Comparison of ENCODE assay signal across 1 cellular context in genomic region chr18:28091197-28091596, GRCh38.
A peak's percentile ranks its signal among the peaks of the same experiment; 100 is the strongest.
TF ChIP-seq lines count a peak whose summit lies in the region.

No MANE protein-coding gene starts in this region.

TF ChIP-seq in HepG2, 621 proteins besides CTCF, POLR2A, EP300 and RAD21 (continued from another document and continues in another):
- TF ChIP-seq LRRFIP1 (CRISPR knock-in tag; conservative IDR thresholded peaks at IDR 0.05) (no peak), SP2 (CRISPR knock-in tag; IDR thresholded peaks at IDR 0.05) (no peak), CCAR2 (optimal IDR thresholded peaks at IDR 0.05; ENCODE audit: low read depth, low read length) (no peak), RFXANK (CRISPR knock-in tag; IDR thresholded peaks at IDR 0.05) (no peak), HDAC1 (CRISPR knock-in tag; IDR thresholded peaks at IDR 0.05) (peak; percentile 41; the same call in 1 of the 2 replicates), ZNF792 (CRISPR knock-in tag; IDR thresholded peaks at IDR 0.05) (0 out of 2 replicates have a peak, but pooled peaks have one; percentile 24), ZBTB43 (CRISPR knock-in tag; conservative IDR thresholded peaks at IDR 0.05) (no peak), SRF (IDR thresholded peaks at IDR 0.05; ENCODE audit: low read depth, low read length) (no peak), ZNF383 (CRISPR knock-in tag; IDR thresholded peaks at IDR 0.05; ENCODE audit: borderline replicate concordance) (no peak), SNRNP70 (IDR thresholded peaks at IDR 0.05; ENCODE audit: low read depth, low read length) (no peak), ZNF205 (CRISPR knock-in tag; IDR thresholded peaks at IDR 0.05) (no peak), NFE2 (CRISPR knock-in tag; IDR thresholded peaks at IDR 0.05) (no peak), ZNF329 (CRISPR knock-in tag; IDR thresholded peaks at IDR 0.05; ENCODE audit: low read depth) (no peak), SP140L (CRISPR knock-in tag; IDR thresholded peaks at IDR 0.05; ENCODE audit: borderline replicate concordance) (no peak), RBAK (CRISPR knock-in tag; IDR thresholded peaks at IDR 0.05) (no peak), RARA (CRISPR knock-in tag; IDR thresholded peaks at IDR 0.05) (peak; percentile 60), CHD2 (IDR thresholded peaks at IDR 0.05; ENCODE audit: low read depth, low read length) (no peak), ZSCAN21 (CRISPR knock-in tag; IDR thresholded peaks at IDR 0.05; ENCODE audit: borderline replicate concordance) (no peak), ZNF501 (CRISPR knock-in tag; IDR thresholded peaks at IDR 0.05) (no peak), ESRRA (CRISPR knock-in tag; IDR thresholded peaks at IDR 0.05; ENCODE audit: low read depth) (no peak), FOXP1 (IDR thresholded peaks at IDR 0.05) (no peak), FOXP1 (CRISPR knock-in tag; IDR thresholded peaks at IDR 0.05) (peak; percentile 40; the same call in 1 of the 2 replicates), PATZ1 (CRISPR knock-in tag; IDR thresholded peaks at IDR 0.05) (peak; percentile 20; the same call in 1 of the 2 replicates), EED (CRISPR knock-in tag; IDR thresholded peaks at IDR 0.05) (no peak), SMAD3 (CRISPR knock-in tag; IDR thresholded peaks at IDR 0.05) (peak; percentile 25; the same call in 1 of the 2 replicates), SCMH1 (CRISPR knock-in tag; IDR thresholded peaks at IDR 0.05; ENCODE audit: borderline replicate concordance) (no peak), ZNF598 (CRISPR knock-in tag; IDR thresholded peaks at IDR 0.05; ENCODE audit: borderline replicate concordance) (no peak), TBP (CRISPR knock-in tag; IDR thresholded peaks at IDR 0.05) (no peak), RARG (CRISPR knock-in tag; IDR thresholded peaks at IDR 0.05; ENCODE audit: low read depth) (no peak), ZBTB7A (CRISPR knock-in tag; IDR thresholded peaks at IDR 0.05) (no peak), AHDC1 (CRISPR knock-in tag; IDR thresholded peaks at IDR 0.05; ENCODE audit: borderline replicate concordance) (peak; percentile 96; the same call in 1 of the 2 replicates), ZSCAN25 (CRISPR knock-in tag; IDR thresholded peaks at IDR 0.05) (no peak), DPF2 (CRISPR knock-in tag; IDR thresholded peaks at IDR 0.05; ENCODE audit: borderline replicate concordance, low read depth) (peak; percentile 74; the same call in 1 of the 2 replicates), KDM2A (CRISPR knock-in tag; IDR thresholded peaks at IDR 0.05; ENCODE audit: borderline replicate concordance, low read depth) (no peak)
- TF ChIP-seq, protein P1, sequence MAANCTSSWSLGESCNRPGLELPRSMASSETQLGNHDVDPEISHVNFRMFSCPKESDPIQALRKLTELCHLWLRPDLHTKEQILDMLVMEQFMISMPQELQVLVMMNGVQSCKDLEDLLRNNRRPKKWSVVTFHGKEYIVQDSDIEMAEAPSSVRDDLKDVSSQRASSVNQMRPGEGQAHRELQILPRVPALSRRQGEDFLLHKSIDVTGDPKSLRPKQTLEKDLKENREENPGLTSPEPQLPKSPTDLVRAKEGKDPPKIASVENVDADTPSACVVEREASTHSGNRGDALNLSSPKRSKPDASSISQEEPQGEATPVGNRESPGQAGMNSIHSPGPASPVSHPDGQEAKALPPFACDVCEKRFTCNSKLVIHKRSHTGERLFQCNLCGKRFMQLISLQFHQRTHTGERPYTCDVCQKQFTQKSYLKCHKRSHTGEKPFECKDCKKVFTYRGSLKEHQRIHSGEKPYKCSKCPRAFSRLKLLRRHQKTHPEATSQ (CRISPR knock-in tag; IDR thresholded peaks at IDR 0.05; ENCODE audit: borderline replicate concordance) = no peak
- TF ChIP-seq, protein P2, sequence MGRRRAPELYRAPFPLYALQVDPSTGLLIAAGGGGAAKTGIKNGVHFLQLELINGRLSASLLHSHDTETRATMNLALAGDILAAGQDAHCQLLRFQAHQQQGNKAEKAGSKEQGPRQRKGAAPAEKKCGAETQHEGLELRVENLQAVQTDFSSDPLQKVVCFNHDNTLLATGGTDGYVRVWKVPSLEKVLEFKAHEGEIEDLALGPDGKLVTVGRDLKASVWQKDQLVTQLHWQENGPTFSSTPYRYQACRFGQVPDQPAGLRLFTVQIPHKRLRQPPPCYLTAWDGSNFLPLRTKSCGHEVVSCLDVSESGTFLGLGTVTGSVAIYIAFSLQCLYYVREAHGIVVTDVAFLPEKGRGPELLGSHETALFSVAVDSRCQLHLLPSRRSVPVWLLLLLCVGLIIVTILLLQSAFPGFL (CRISPR knock-in tag; IDR thresholded peaks at IDR 0.05) = no peak
- TF ChIP-seq, protein P3, sequence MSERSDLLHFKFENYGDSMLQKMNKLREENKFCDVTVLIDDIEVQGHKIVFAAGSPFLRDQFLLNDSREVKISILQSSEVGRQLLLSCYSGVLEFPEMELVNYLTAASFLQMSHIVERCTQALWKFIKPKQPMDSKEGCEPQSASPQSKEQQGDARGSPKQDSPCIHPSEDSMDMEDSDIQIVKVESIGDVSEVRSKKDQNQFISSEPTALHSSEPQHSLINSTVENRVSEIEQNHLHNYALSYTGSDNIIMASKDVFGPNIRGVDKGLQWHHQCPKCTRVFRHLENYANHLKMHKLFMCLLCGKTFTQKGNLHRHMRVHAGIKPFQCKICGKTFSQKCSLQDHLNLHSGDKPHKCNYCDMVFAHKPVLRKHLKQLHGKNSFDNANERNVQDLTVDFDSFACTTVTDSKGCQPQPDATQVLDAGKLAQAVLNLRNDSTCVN (CRISPR knock-in tag; IDR thresholded peaks at IDR 0.05; ENCODE audit: borderline replicate concordance) = no peak
- TF ChIP-seq, protein P4, sequence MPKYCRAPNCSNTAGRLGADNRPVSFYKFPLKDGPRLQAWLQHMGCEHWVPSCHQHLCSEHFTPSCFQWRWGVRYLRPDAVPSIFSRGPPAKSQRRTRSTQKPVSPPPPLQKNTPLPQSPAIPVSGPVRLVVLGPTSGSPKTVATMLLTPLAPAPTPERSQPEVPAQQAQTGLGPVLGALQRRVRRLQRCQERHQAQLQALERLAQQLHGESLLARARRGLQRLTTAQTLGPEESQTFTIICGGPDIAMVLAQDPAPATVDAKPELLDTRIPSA (CRISPR knock-in tag; IDR thresholded peaks at IDR 0.05; ENCODE audit: borderline replicate concordance) = no peak
- TF ChIP-seq, protein P5, sequence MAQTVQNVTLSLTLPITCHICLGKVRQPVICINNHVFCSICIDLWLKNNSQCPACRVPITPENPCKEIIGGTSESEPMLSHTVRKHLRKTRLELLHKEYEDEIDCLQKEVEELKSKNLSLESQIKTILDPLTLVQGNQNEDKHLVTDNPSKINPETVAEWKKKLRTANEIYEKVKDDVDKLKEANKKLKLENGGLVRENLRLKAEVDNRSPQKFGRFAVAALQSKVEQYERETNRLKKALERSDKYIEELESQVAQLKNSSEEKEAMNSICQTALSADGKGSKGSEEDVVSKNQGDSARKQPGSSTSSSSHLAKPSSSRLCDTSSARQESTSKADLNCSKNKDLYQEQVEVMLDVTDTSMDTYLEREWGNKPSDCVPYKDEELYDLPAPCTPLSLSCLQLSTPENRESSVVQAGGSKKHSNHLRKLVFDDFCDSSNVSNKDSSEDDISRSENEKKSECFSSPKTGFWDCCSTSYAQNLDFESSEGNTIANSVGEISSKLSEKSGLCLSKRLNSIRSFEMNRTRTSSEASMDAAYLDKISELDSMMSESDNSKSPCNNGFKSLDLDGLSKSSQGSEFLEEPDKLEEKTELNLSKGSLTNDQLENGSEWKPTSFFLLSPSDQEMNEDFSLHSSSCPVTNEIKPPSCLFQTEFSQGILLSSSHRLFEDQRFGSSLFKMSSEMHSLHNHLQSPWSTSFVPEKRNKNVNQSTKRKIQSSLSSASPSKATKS (CRISPR knock-in tag; IDR thresholded peaks at IDR 0.05) = no peak
- TF ChIP-seq, protein P6, sequence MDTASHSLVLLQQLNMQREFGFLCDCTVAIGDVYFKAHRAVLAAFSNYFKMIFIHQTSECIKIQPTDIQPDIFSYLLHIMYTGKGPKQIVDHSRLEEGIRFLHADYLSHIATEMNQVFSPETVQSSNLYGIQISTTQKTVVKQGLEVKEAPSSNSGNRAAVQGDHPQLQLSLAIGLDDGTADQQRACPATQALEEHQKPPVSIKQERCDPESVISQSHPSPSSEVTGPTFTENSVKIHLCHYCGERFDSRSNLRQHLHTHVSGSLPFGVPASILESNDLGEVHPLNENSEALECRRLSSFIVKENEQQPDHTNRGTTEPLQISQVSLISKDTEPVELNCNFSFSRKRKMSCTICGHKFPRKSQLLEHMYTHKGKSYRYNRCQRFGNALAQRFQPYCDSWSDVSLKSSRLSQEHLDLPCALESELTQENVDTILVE (CRISPR knock-in tag; IDR thresholded peaks at IDR 0.05) = no peak
- TF ChIP-seq, protein P7, sequence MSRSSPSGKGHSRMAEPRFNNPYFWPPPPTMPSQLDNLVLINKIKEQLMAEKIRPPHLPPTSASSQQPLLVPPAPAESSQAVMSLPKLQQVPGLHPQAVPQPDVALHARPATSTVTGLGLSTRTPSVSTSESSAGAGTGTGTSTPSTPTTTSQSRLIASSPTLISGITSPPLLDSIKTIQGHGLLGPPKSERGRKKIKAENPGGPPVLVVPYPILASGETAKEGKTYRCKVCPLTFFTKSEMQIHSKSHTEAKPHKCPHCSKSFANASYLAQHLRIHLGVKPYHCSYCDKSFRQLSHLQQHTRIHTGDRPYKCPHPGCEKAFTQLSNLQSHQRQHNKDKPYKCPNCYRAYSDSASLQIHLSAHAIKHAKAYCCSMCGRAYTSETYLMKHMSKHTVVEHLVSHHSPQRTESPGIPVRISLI (CRISPR knock-in tag; IDR thresholded peaks at IDR 0.05; ENCODE audit: borderline replicate concordance) = peak; percentile 91
